ENCODE assay signal across 11 cellular contexts in the genomic region with DNA sequence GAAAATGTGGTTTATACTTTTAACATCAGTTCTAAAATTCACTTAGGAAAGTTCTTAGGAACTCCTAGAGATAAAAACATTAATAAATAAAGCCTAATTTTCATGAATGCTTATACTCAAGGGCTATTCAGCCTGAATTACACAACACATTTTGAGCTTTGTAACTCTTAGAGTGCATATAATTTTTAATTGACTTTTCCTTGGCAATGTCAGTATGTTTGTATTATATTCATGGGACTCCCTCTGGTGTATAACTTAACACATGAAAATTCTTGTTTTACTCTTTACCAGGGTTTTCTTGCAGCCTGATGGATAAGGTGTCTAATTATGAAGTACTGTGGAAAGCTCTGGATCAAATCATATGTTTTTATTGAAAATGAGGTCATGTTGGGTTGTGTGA.
A peak's percentile ranks its signal among the peaks of the same experiment; 100 is the strongest.
DNase-seq lines count a peak whose midpoint lies in the region; ATAC-seq and TF ChIP-seq lines count a peak whose summit lies in the region.
"Had no signal": no experiment of that assay in that cellular context is flagged by ENCODE, and none has a peak within 500 bp of the region (broad histone marks: within the 10 kb centered on the region; RNA-seq: fewer than 3 reads in every experiment).

No MANE protein-coding gene starts in this region.

- no TSS peak for BruUV-seq in Calu3 (replicated peaks; lab: Mats Ljungman, UMichigan)

- H3K4me1 Mint-ChIP-seq in Calu3 (ENCODE audit: low read depth, unreplicated experiment), result peaks cover 38% of the 10 kb centered on the region
- H3K4me1 Mint-ChIP-seq: CD4-positive, CD25-positive, alpha-beta regulatory T cell had no signal

- H3K4me3 ChIP-seq in Loucy (ENCODE audit: low read length, poor library complexity, severe bottlenecking), result no peak overlapping the region
- no peak overlapping the region for H3K4me3 ChIP-seq in choroid plexus epithelial cell (ENCODE audit: low read depth, low read length)
- no peak overlapping the region for H3K4me3 ChIP-seq in mucosa of descending colon

- H4K20me1 ChIP-seq in Loucy (ENCODE audit: insufficient read depth, low read length, poor library complexity, severe bottlenecking), result no peaks in the 10 kb centered on the region

- no peak for DNase-seq in Calu3
- DNase-seq in choroid plexus epithelial cell (ENCODE audit: low read depth), result peak; percentile 70
- DNase-seq in mucosa of descending colon, result no peak
- no peak for DNase-seq in NCI-H774 (lab: John Stamatoyannopoulos, UW)
- DNase-seq in NK-92 treated with Interleukin-12 subunit alpha and Interleukin-12 subunit beta, amount 100 ng/mL, for 24 hours (lab: John Stamatoyannopoulos, UW), result no peak
- DNase-seq in activated effector memory CD4-positive, alpha-beta T cell treated with anti-CD3 and anti-CD28 coated beads, Interleukin-2, amount 50 U/mL, for 16 hours, result no peak
- no peak for DNase-seq in globus pallidus (ENCODE audit: low spot score)
- DNase-seq: activated naive CD8-positive, alpha-beta T cell treated with anti-CD3 and anti-CD28 coated beads, Interleukin-2, amount 10 ng/mL, durations not matched to agents 7 days and 5 days; CD4-positive, CD25-positive, alpha-beta regulatory T cell had no signal

- H3K9ac ChIP-seq in Loucy (ENCODE audit: low read depth, low read length, poor library complexity, severe bottlenecking), result no peak overlapping the region

- no peaks in the 10 kb centered on the region for H3K36me3 Mint-ChIP-seq in Calu3 (ENCODE audit: insufficient read depth, unreplicated experiment)
- H3K36me3 Mint-ChIP-seq: activated naive CD8-positive, alpha-beta T cell treated with anti-CD3 and anti-CD28 coated beads, Interleukin-2, amount 10 ng/mL, durations not matched to agents 7 days and 5 days; CD4-positive, CD25-positive, alpha-beta regulatory T cell had no signal

- no peaks in the 10 kb centered on the region for H3K36me3 ChIP-seq in Loucy (ENCODE audit: insufficient read depth, low read length)
- no peaks in the 10 kb centered on the region for H3K36me3 ChIP-seq in mucosa of descending colon (ENCODE audit: low read depth)

- H3K27me3 ChIP-seq in Loucy (ENCODE audit: insufficient read depth, low read length, poor library complexity, severe bottlenecking), result no peaks in the 10 kb centered on the region

- intact Hi-C loops in Calu3 (cut with micrococcal nuclease; ENCODE audit: unreplicated experiment) (loop anchor here (1.0 to 2.0 kb wide), 3 partner anchors 64 to 360 kb away; no protein-coding TSS in a partner anchor), mucosa of descending colon (cut with DNase I, micrococcal nuclease) (no loop called here)

- H3K4me1 ChIP-seq in Loucy (ENCODE audit: insufficient read depth, low read length, poor library complexity, severe bottlenecking) (no peaks in the 10 kb centered on the region), mucosa of descending colon (ENCODE audit: low read depth) (peaks cover 2% of the 10 kb centered on the region)

- no peak overlapping the region for H2AFZ ChIP-seq in Loucy (ENCODE audit: low read length)

- peak overlapping the region; percentile 85 for H3K27ac Mint-ChIP-seq in Calu3 (ENCODE audit: unreplicated experiment)
- H3K27ac Mint-ChIP-seq: activated naive CD8-positive, alpha-beta T cell treated with anti-CD3 and anti-CD28 coated beads, Interleukin-2, amount 10 ng/mL, durations not matched to agents 7 days and 5 days; CD4-positive, CD25-positive, alpha-beta regulatory T cell; progenitor cell of endocrine pancreas had no signal

- no peak overlapping the region for H3K4me2 ChIP-seq in Loucy (ENCODE audit: low read depth, low read length, poor library complexity, severe bottlenecking)

- no peak overlapping the region for H3K4me3 Mint-ChIP-seq in Calu3 (ENCODE audit: low read depth, unreplicated experiment)
- H3K4me3 Mint-ChIP-seq: activated naive CD8-positive, alpha-beta T cell treated with anti-CD3 and anti-CD28 coated beads, Interleukin-2, amount 10 ng/mL, durations not matched to agents 7 days and 5 days; CD4-positive, CD25-positive, alpha-beta regulatory T cell had no signal

- no peak for TF ChIP-seq CTCF in Calu3 (IDR thresholded peaks at IDR 0.05; ENCODE audit: unreplicated experiment)
- TF ChIP-seq CTCF in Loucy (conservative IDR thresholded peaks at IDR 0.05; ENCODE audit: low read length), result peak; percentile 49
- TF ChIP-seq CTCF in choroid plexus epithelial cell (conservative IDR thresholded peaks at IDR 0.05; ENCODE audit: low read depth, low read length), result peak; percentile 42
- peak; percentile 9 for TF ChIP-seq CTCF in mucosa of descending colon (IDR thresholded peaks at IDR 0.05)

- H3K79me2 ChIP-seq in Loucy (ENCODE audit: insufficient read depth, low read length), result no peaks in the 10 kb centered on the region

- H3K27me3 Mint-ChIP-seq in Calu3 (ENCODE audit: unreplicated experiment), result no peaks in the 10 kb centered on the region
- H3K27me3 Mint-ChIP-seq: activated naive CD8-positive, alpha-beta T cell treated with anti-CD3 and anti-CD28 coated beads, Interleukin-2, amount 10 ng/mL, durations not matched to agents 7 days and 5 days; CD4-positive, CD25-positive, alpha-beta regulatory T cell; progenitor cell of endocrine pancreas had no signal

- peak; percentile 51 for ATAC-seq in mucosa of descending colon

- no peaks in the 10 kb centered on the region for H3K9me3 ChIP-seq in Loucy (ENCODE audit: insufficient read depth, low read depth, low read length)
- no peaks in the 10 kb centered on the region for H3K9me3 ChIP-seq in mucosa of descending colon

- no peaks in the 10 kb centered on the region for H3K9me2 ChIP-seq in Loucy (replicated peaks; ENCODE audit: low read depth, low read length)

- H3F3A ChIP-seq in Loucy (ENCODE audit: low read depth), result no peaks in the 10 kb centered on the region

- H3K9me3 Mint-ChIP-seq in Calu3 (ENCODE audit: low read depth, unreplicated experiment), result no peaks in the 10 kb centered on the region
- H3K9me3 Mint-ChIP-seq: activated naive CD8-positive, alpha-beta T cell treated with anti-CD3 and anti-CD28 coated beads, Interleukin-2, amount 10 ng/mL, durations not matched to agents 7 days and 5 days had no signal

- CTCF ChIA-PET in Calu3 (lab: Charles Lee), result interaction anchor here (0.7 to 3.8 kb wide), 4 partner anchors 65 to 154 kb away, joined by 3 to 36 read pairs (median 13); no protein-coding TSS in a partner anchor
